ENCODE assay signal across 16 cellular contexts in the genomic region with DNA sequence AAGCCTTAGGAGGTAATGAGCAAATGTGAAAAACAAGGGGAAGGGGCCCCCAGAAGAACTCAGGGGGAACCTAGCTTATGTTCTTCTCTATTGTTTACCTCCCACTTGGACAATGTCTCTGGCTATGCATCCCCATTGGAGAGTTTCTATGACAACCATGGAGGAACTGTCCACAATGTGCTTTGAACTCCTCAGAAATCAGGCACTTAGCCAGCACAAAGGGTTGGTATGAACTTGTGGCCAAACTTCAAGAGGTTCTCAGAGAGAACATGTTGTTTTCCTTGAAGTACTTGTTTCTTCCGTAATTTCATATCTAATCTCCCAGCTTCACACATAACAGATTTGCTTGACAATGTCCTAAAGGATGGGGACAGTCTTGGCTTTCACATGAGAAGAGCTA.
"Had no signal": no experiment of that assay in that cellular context is flagged by ENCODE, and none has a peak within 500 bp of the region (broad histone marks: within the 10 kb centered on the region; RNA-seq: fewer than 3 reads in every experiment).

No MANE protein-coding gene starts in this region.

- H3K36me3 Mint-ChIP-seq: activated CD4-positive, alpha-beta memory T cell treated with anti-CD3 and anti-CD28 coated beads for 36 hours; activated naive CD8-positive, alpha-beta T cell treated with anti-CD3 and anti-CD28 coated beads, Interleukin-2, amount 10 ng/mL, durations not matched to agents 7 days and 5 days; natural killer cell; type B pancreatic cell had no signal

- H3K9me3 ChIP-seq: ascending aorta, prostate gland, sigmoid colon, suprapubic skin had no signal

- H3K4me3 ChIP-seq: ascending aorta, prostate gland, sigmoid colon, suprapubic skin had no signal

- H3K4me1 Mint-ChIP-seq: activated naive CD8-positive, alpha-beta T cell treated with anti-CD3 and anti-CD28 coated beads, Interleukin-2, amount 10 ng/mL, durations not matched to agents 7 days and 5 days; natural killer cell had no signal

- H3K27me3 Mint-ChIP-seq: type B pancreatic cell had no signal

- H3K27ac Mint-ChIP-seq: activated CD4-positive, alpha-beta memory T cell treated with anti-CD3 and anti-CD28 coated beads for 36 hours; activated naive CD8-positive, alpha-beta T cell treated with anti-CD3 and anti-CD28 coated beads, Interleukin-2, amount 10 ng/mL, durations not matched to agents 7 days and 5 days; endodermal cell; natural killer cell; type B pancreatic cell had no signal

- H3K36me3 ChIP-seq: ascending aorta, prostate gland, sigmoid colon, suprapubic skin had no signal

- H3K27ac ChIP-seq: ascending aorta, prostate gland, sigmoid colon, suprapubic skin had no signal

- H3K9me3 Mint-ChIP-seq: activated CD4-positive, alpha-beta memory T cell treated with anti-CD3 and anti-CD28 coated beads for 36 hours; activated naive CD8-positive, alpha-beta T cell treated with anti-CD3 and anti-CD28 coated beads, Interleukin-2, amount 10 ng/mL, durations not matched to agents 7 days and 5 days; natural killer cell had no signal

- DNase-seq: activated CD4-positive, alpha-beta memory T cell treated with anti-CD3 and anti-CD28 coated beads for 36 hours; activated naive CD8-positive, alpha-beta T cell treated with anti-CD3 and anti-CD28 coated beads, Interleukin-2, amount 10 ng/mL, durations not matched to agents 7 days and 5 days; activated T-cell treated with anti-CD3 and anti-CD28 coated beads, Interleukin-2, amount 50 U/mL, for 48 hours; cerebellar nuclear complex; endodermal cell; foreskin fibroblast; head of caudate nucleus; natural killer cell; sigmoid colon; stimulated activated CD4-positive, alpha-beta T cell treated with anti-CD3 and anti-CD28 coated beads, Interleukin-4, amount 100 ng/mL, for 1 hour; stimulated activated CD8-positive, alpha-beta memory T cell treated with anti-CD3 and anti-CD28 coated beads, Interleukin-4, amount 100 ng/mL, for 48 hours; stimulated activated naive CD8-positive, alpha-beta T cell treated with anti-CD3 and anti-CD28 coated beads, Interleukin-15, Interleukin-2, amounts not matched to agents 100 U/mL and 50 U/mL, for 24 hours had no signal

- H3K27me3 ChIP-seq: ascending aorta, sigmoid colon, suprapubic skin had no signal

- H3K4me3 Mint-ChIP-seq: activated CD4-positive, alpha-beta memory T cell treated with anti-CD3 and anti-CD28 coated beads for 36 hours; activated naive CD8-positive, alpha-beta T cell treated with anti-CD3 and anti-CD28 coated beads, Interleukin-2, amount 10 ng/mL, durations not matched to agents 7 days and 5 days; endodermal cell; natural killer cell; type B pancreatic cell had no signal

- H3K4me1 ChIP-seq: prostate gland, sigmoid colon had no signal
